In the genomic region with DNA sequence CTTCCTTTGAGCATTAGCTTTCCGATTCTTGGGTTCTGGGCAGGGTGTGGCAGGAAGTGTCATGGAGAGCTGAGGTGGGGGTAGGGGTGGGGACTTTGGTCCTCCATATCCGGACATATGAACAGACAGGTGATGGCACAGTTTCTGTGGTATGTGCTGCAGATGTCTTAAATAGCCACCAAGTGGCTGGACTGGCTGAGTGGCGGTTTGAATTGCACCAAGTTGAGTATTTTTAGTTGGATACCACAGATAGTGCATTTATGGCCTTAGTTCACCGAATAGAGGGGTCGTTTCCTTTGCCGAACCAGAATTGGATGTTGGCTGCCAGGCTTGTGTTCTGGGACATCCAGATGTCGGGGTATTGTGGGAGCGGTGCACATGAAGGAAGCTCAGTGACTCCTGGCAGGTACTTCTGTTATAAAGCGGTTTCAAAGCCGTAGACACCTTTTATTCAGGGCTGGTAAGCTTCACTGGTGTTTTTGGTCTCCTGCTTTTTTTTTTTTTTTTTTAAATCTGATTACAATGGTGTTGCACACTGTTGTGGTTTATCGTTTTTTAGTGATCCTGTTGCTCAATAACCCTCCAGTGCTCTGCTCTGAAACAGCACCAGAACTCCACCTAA, we compare ENCODE assay signal across 8 cellular contexts. TPM values are rescaled to one million over a fixed set of nuclear protein-coding genes. Genes with fewer than 3 reads are reported as not detected.
A peak's percentile ranks its signal among the peaks of the same experiment; 100 is the strongest.
DNase-seq lines count a peak whose midpoint lies in the region; ATAC-seq and TF ChIP-seq lines count a peak whose summit lies in the region.

No MANE protein-coding gene starts in this region.

- H3K27me3 Mint-ChIP-seq in IgD-negative memory B cell: no peaks in the 10 kb centered on the region
- H3K27me3 Mint-ChIP-seq in activated naive CD8-positive, alpha-beta T cell treated with anti-CD3 and anti-CD28 coated beads for 36 hours: no peaks in the 10 kb centered on the region

- DNase-seq in GM12865 (ENCODE audit: low read depth) (peak; percentile 97), retina (no peak), iPS-NIHi11 (ENCODE audit: low spot score) (no peak), kidney glomerular epithelial cell (lab: John Stamatoyannopoulos, UW) (no peak), foreskin fibroblast (no peak)
- DNase-seq in activated naive CD8-positive, alpha-beta T cell treated with anti-CD3 and anti-CD28 coated beads for 36 hours: peak; percentile 66

- H3K9me3 Mint-ChIP-seq in IgD-negative memory B cell: no peaks in the 10 kb centered on the region
- H3K9me3 Mint-ChIP-seq in activated naive CD8-positive, alpha-beta T cell treated with anti-CD3 and anti-CD28 coated beads for 36 hours: peaks cover 3% of the 10 kb centered on the region

- ATAC-seq in GM21390 (IDR thresholded peaks at IDR 0.05; ENCODE audit: unreplicated experiment): peak; percentile 53

- H3K4me3 Mint-ChIP-seq in IgD-negative memory B cell: peak overlapping the region; percentile 79 to 89 (median 88)
- peak overlapping the region; percentile 74 for H3K4me3 Mint-ChIP-seq in activated naive CD8-positive, alpha-beta T cell treated with anti-CD3 and anti-CD28 coated beads for 36 hours

- H3K36me3 Mint-ChIP-seq in IgD-negative memory B cell: no peaks in the 10 kb centered on the region
- peaks cover 45% of the 10 kb centered on the region for H3K36me3 Mint-ChIP-seq in activated naive CD8-positive, alpha-beta T cell treated with anti-CD3 and anti-CD28 coated beads for 36 hours

- TF ChIP-seq CTCF in GM12865 (IDR thresholded peaks at IDR 0.05; ENCODE audit: insufficient read depth, low read depth, low read length, missing control alignments) (peak; percentile 9), foreskin fibroblast (IDR thresholded peaks at IDR 0.05; ENCODE audit: low read depth, low read length) (no peak)

- peak overlapping the region; percentile 83 for H3K4me3 ChIP-seq in GM12865 (ENCODE audit: low read depth, low read length)
- H3K4me3 ChIP-seq in foreskin fibroblast (ENCODE audit: low read depth in 1 of 2, low read length in 2 of 2): no peak overlapping the region

- H3K27ac Mint-ChIP-seq in IgD-negative memory B cell: peak overlapping the region; percentile 92 to 98 (median 96)
- peak overlapping the region; percentile 97 for H3K27ac Mint-ChIP-seq in activated naive CD8-positive, alpha-beta T cell treated with anti-CD3 and anti-CD28 coated beads for 36 hours

- peaks cover 62 to 84% (median 73%) of the 10 kb centered on the region in 3 donors for H3K4me1 Mint-ChIP-seq in IgD-negative memory B cell
- H3K4me1 Mint-ChIP-seq in activated naive CD8-positive, alpha-beta T cell treated with anti-CD3 and anti-CD28 coated beads for 36 hours: peaks cover 90% of the 10 kb centered on the region

RNA-seq across cellular contexts. Expression of a gene that starts 15.1 kb away (rescaled TPM):
- 285 TPM for polyA plus RNA-seq in IgD-negative memory B cell
- 100 to 1,000 TPM; 176 to 178 TPM for total RNA-seq in activated naive CD8-positive, alpha-beta T cell treated with anti-CD3 and anti-CD28 coated beads for 36 hours

Comparison
In these comparisons a context has a peak if more than half of its experiments do, and no peak if none do; other contexts are left out.
1. DNase-seq: peak in GM12865 (single experiment) and activated naive CD8-positive, alpha-beta T cell treated with anti-CD3 and anti-CD28 coated beads for 36 hours (single experiment); none in retina (single experiment), iPS-NIHi11 (single experiment), kidney glomerular epithelial cell (single experiment) and foreskin fibroblast (0 of 2).